In genomic region chr14:100825691-100826331, GRCh38 we compare ENCODE assay signal across 10 cellular contexts. TPM values are rescaled to one million over a fixed set of nuclear protein-coding genes. Genes with fewer than 3 reads are reported as not detected.
A peak's percentile ranks its signal among the peaks of the same experiment; 100 is the strongest.
DNase-seq lines count a peak whose midpoint lies in the region; ATAC-seq and TF ChIP-seq lines count a peak whose summit lies in the region.
"Had no signal": no experiment of that assay in that cellular context is flagged by ENCODE, and none has a peak within 500 bp of the region (broad histone marks: within the 10 kb centered on the region; RNA-seq: fewer than 3 reads in every experiment).

TSS of gene MEG3 (plus strand) at chr14:100826118.

- POLR2A ChIA-PET in WTC11 (lab: Charles Lee) = interaction anchor here (0.7 to 1.7 kb wide), 3 partner anchors 14 to 26 kb away, joined by 3 to 9 read pairs (median 4); no protein-coding TSS in a partner anchor

- H3K36me3 ChIP-seq in MG63 = no peaks in the 10 kb centered on the region
- H3K36me3 ChIP-seq: neutrophil had no signal

- no peak for ATAC-seq in WTC11
- no peak for ATAC-seq in HG03442 (IDR thresholded peaks at IDR 0.05; ENCODE audit: unreplicated experiment)
- no peak for ATAC-seq in GM18868 (IDR thresholded peaks at IDR 0.05; ENCODE audit: unreplicated experiment)

- DNase-seq in CD14-positive monocyte (ENCODE audit: low spot score) (no peak), WTC11 (ENCODE audit: low spot score) (no peak), head of caudate nucleus (peak; percentile 29 to 88 (median 68)), retina (peak; percentile 88), MG63 (no peak), GM19238 (ENCODE audit: insufficient read length, low spot score) (no peak)
- DNase-seq: NCI-H82 had no signal

- peak within 1 kb of the TSS; percentile 45 to 54 for H3K4me3 Mint-ChIP-seq in CD14-positive monocyte
- H3K4me3 Mint-ChIP-seq in WTC11 = peak within 1 kb of the TSS; percentile 90

- CTCF ChIA-PET in WTC11 (lab: Charles Lee) = interaction anchor here (1.1 to 3.6 kb wide), 5 partner anchors 11 to 117 kb away, joined by 3 to 17 read pairs (median 4); no protein-coding TSS in a partner anchor

- H3K9me3 Mint-ChIP-seq in CD14-positive monocyte (peaks cover 19 to 36% (median 26%) of the 10 kb centered on the region in 7 donors), WTC11 (peaks cover 9% of the 10 kb centered on the region)

- H3K27me3 Mint-ChIP-seq in CD14-positive monocyte (ENCODE audit: low read depth in 3 of 3) (peaks cover 48 to 58% (median 55%) of the 10 kb centered on the region in 3 donors), WTC11 (ENCODE audit: low read depth) (peaks cover 31% of the 10 kb centered on the region)

- H3K4me3 ChIP-seq in MG63 = no peak within 1 kb of the TSS

- H3K27me3 ChIP-seq in MG63 = no peaks in the 10 kb centered on the region

- TF ChIP-seq CTCF in CD14-positive monocyte (IDR thresholded peaks at IDR 0.05) = no peak
- TF ChIP-seq CTCF in WTC11 (IDR thresholded peaks at IDR 0.05) = no peak

- H3K36me3 Mint-ChIP-seq in CD14-positive monocyte (peaks cover 2 to 4% of the 10 kb centered on the region in 2 donors), WTC11 (peaks cover 30% of the 10 kb centered on the region)

- H3K9me3 ChIP-seq in MG63 = no peaks in the 10 kb centered on the region
- H3K9me3 ChIP-seq: neutrophil had no signal

- intact Hi-C loops in CD14-positive monocyte (cut with micrococcal nuclease) (no loop called here), head of caudate nucleus (cut with DNase I) (no loop called here)

- H3K27ac Mint-ChIP-seq in CD14-positive monocyte (peak within 1 kb of the TSS in 1 of 7 donors; percentile 74), WTC11 (peak within 1 kb of the TSS; percentile 68)

- peaks cover 16% of the 10 kb centered on the region for H3K4me1 Mint-ChIP-seq in CD14-positive monocyte
- peaks cover 30% of the 10 kb centered on the region for H3K4me1 Mint-ChIP-seq in WTC11

TF ChIP-seq in WTC11, 78 proteins besides CTCF, POLR2A, EP300 and RAD21 (continues in another document):
- TF ChIP-seq ETV6 (CRISPR knock-in tag; IDR thresholded peaks at IDR 0.05) = no peak
- TF ChIP-seq STAT6 (CRISPR knock-in tag; conservative IDR thresholded peaks at IDR 0.05; ENCODE audit: low read depth) = no peak
- TF ChIP-seq FOXK1 (CRISPR knock-in tag; IDR thresholded peaks at IDR 0.05) = no peak
- no peak for TF ChIP-seq IRF2 (CRISPR knock-in tag; IDR thresholded peaks at IDR 0.05; ENCODE audit: borderline replicate concordance, low read depth)
- TF ChIP-seq ZSCAN18 (CRISPR knock-in tag; IDR thresholded peaks at IDR 0.05) = no peak
- no peak for TF ChIP-seq ATF6 (CRISPR knock-in tag; IDR thresholded peaks at IDR 0.05)
- no peak for TF ChIP-seq PRRX2 (CRISPR knock-in tag; IDR thresholded peaks at IDR 0.05)
- TF ChIP-seq ZNF281 (CRISPR knock-in tag; IDR thresholded peaks at IDR 0.05) = no peak
- no peak for TF ChIP-seq ZNF512 (CRISPR knock-in tag; IDR thresholded peaks at IDR 0.05; ENCODE audit: borderline replicate concordance)

RNA-seq across cellular contexts. Expression of gene MEG3, which starts in this region (rescaled TPM):
- polyA plus RNA-seq in CD14-positive monocyte = not detected
- 338 to 534 TPM (median 517 TPM) in 3 replicates for total RNA-seq in WTC11 (2021)
- total RNA-seq in MG63 (2014; rRNA removed; shearing (Covaris generic); ENCODE audit: low replicate concordance) = not detected in 2 replicates

Comparison
In these comparisons a context has a peak if more than half of its experiments do, and no peak if none do; other contexts are left out.
1. RNA of gene MEG3 (total RNA-seq): 338 to 534 TPM in WTC11; not detected in MG63; every median in the first group is over 100 times any median in the second.
2. DNase-seq: peak in head of caudate nucleus (42 of 42) and retina (single experiment); none in CD14-positive monocyte (single experiment), WTC11 (single experiment), MG63 (single experiment) and GM19238 (single experiment).